ENCODE assay signal across 8 cellular contexts in the genomic region with DNA sequence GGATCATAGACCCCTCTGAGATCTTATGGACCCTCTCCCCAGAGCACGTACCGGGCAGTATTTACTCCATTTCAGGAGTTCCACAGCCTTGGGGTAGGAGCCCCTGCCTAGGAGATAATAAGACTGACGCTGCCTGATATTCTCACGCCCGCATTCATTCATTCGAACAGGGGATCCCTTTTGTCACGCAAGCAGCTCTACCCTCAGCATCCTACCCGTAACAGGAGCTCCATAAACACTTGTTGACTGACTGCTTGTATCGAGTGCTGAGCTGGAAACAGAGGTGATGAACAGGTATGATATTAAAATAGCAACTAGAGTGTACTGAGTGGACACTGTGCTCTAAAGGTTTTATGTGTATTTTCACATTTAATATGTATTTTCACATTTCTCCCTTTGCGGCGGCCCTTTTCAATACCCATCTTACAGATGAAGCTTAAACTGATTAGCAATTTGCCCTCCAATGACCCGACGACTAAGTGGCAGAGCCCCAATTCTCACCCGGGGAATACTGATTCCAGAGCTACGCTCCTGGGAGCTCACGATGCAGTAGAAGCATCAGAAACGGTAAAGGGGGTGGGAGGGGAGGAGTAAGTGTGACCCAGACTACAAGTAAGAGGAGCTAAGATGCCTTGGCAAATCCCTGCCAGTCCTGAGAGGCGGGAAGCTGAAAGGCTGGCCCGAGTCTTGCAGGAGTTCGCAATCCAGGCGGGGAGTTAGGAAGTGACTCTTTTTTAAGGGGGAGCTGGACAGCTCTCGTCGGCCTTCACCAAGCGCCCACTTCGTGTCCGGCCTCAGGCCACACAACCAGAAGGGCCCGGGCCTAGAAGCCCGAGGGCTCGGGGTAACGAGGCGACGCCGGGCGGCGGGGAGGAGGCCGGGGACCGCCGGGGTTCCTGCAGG. TPM values are rescaled to one million over a fixed set of nuclear protein-coding genes. Genes with fewer than 3 reads are reported as not detected.
DNase-seq lines count a peak whose midpoint lies in the region; ATAC-seq and TF ChIP-seq lines count a peak whose summit lies in the region.

No MANE protein-coding gene starts in this region.

- H3K27ac Mint-ChIP-seq in nephron = peak overlapping the region; percentile 98 to 99 (median 99)

- ATAC-seq in GM18511 (IDR thresholded peaks at IDR 0.05; ENCODE audit: unreplicated experiment) = peak; percentile 3
- peak; percentile 2 for ATAC-seq in HG03060 (IDR thresholded peaks at IDR 0.05; ENCODE audit: low read depth, unreplicated experiment)

- TF ChIP-seq CTCF in AG09319 (IDR thresholded peaks at IDR 0.05; ENCODE audit: low read depth, low read length) (no peak), fibroblast of villous mesenchyme (IDR thresholded peaks at IDR 0.05; ENCODE audit: insufficient read depth, low read depth, low read length) (no peak), nephron (IDR thresholded peaks at IDR 0.05; ENCODE audit: unreplicated experiment in 3 of 3) (no peak), uterus (IDR thresholded peaks at IDR 0.05) (no peak)

- no peaks in the 10 kb centered on the region for H3K9me3 ChIP-seq in uterus

- peak overlapping the region; percentile 91 to 99 (median 97) for H3K4me3 Mint-ChIP-seq in nephron

- DNase-seq in AG09319 (ENCODE audit: extremely low read depth, low read depth) = peak; percentile 28
- peak; percentile 18 to 61 for DNase-seq in NCI-H526 (lab: John Stamatoyannopoulos, UW)
- peak; percentile 1 for DNase-seq in activated gamma-delta T cell treated with anti-CD3 and anti-CD28 coated beads, Interleukin-2, amount 50 U/mL, for 16 hours (ENCODE audit: low read depth)
- peak; percentile 83 for DNase-seq in fibroblast of villous mesenchyme (ENCODE audit: low read depth)
- peak; percentile 47 to 48 for DNase-seq in uterus

- no peaks in the 10 kb centered on the region for H3K36me3 ChIP-seq in uterus

- H3K4me1 Mint-ChIP-seq in nephron = peaks cover 32% of the 10 kb centered on the region

- H3K4me3 ChIP-seq in fibroblast of villous mesenchyme (ENCODE audit: low read depth, low read length) (peak overlapping the region; percentile 88), uterus (peak overlapping the region; percentile 82 to 89)

- H3K4me1 ChIP-seq in uterus = peaks cover 5% of the 10 kb centered on the region in 2 donors

- peaks cover 4% of the 10 kb centered on the region for H3K27me3 Mint-ChIP-seq in nephron (ENCODE audit: low read depth)

- peak overlapping the region; percentile 94 to 97 for H3K27ac ChIP-seq in uterus

- intact Hi-C loops in uterus (cut with DNase I; ENCODE audit: low total_unique reads) = no loop called here

- H3K9me3 Mint-ChIP-seq in nephron = no peaks in the 10 kb centered on the region

- peaks cover 3% of the 10 kb centered on the region for H3K36me3 Mint-ChIP-seq in nephron (ENCODE audit: low read depth)

- H3K27me3 ChIP-seq in uterus = no peaks in the 10 kb centered on the region

- no peak for TF ChIP-seq POLR2A in uterus (IDR thresholded peaks at IDR 0.05)

RNA-seq across cellular contexts. Expression of gene RAB28, which starts 0.7 kb away (rescaled TPM):
- total RNA-seq in fibroblast of villous mesenchyme = 20.6 and 21.6 TPM in 2 replicates
- total RNA-seq in uterus = 10 to 100 TPM in 3 of 4 donors, 1 to 10 TPM in 1; 9.7 to 32.6 (median 21.2) TPM

Comparison
In these comparisons a context has a peak if more than half of its experiments do, and no peak if none do; other contexts are left out.
1. Peak in every context shown above with its lines: DNase-seq, ATAC-seq, H3K4me3 ChIP-seq and H3K27ac ChIP-seq.
2. DNase-seq: peak in every context shown above with its lines; median percentile 83 in fibroblast of villous mesenchyme; 48 in uterus; 40 in NCI-H526; 28 in AG09319; 1 in activated gamma-delta T cell treated with anti-CD3 and anti-CD28 coated beads, Interleukin-2, amount 50 U/mL, for 16 hours.